10 cellular contexts compared by ENCODE assay signal in genomic region chr14:92922883-92923743, GRCh38. TPM values are rescaled to one million over a fixed set of nuclear protein-coding genes. Genes with fewer than 3 reads are reported as not detected.
DNase-seq lines count a peak whose midpoint lies in the region; ATAC-seq and TF ChIP-seq lines count a peak whose summit lies in the region.
"Had no signal": no experiment of that assay in that cellular context is flagged by ENCODE, and none has a peak within 500 bp of the region (broad histone marks: within the 10 kb centered on the region; RNA-seq: fewer than 3 reads in every experiment).

Gene CHGA, plus strand, starts transcription at chr14:92923150. Its CDS starts 210 bp downstream, at chr14:92923360.

- TF ChIP-seq CTCF in foreskin keratinocyte (conservative IDR thresholded peaks at IDR 0.05) (no peak), ovary (IDR thresholded peaks at IDR 0.05) (no peak)

- H3K4me3 ChIP-seq in ovary: no peak within 1 kb of the TSS
- H3K4me3 ChIP-seq: thoracic aorta had no signal

- intact Hi-C loops in ovary (cut with DNase I): no loop called here

- H3K27me3 ChIP-seq in foreskin keratinocyte (peaks cover 44% of the 10 kb centered on the region), ovary (no peaks in the 10 kb centered on the region)

- DNase-seq in activated CD4-positive, alpha-beta T cell treated with anti-CD3 and anti-CD28 coated beads for 24 hours (ENCODE audit: low read depth in 2 of 2): peak; percentile 13 to 31
- no peak for DNase-seq in activated CD4-positive, alpha-beta T cell treated with anti-CD3 and anti-CD28 coated beads for 1 hour
- DNase-seq in NCI-H524 treated with DMSO at 0.1 percent for 48 hours (lab: John Stamatoyannopoulos, UW) (peak; percentile 54), foreskin keratinocyte (no peak), ovary (peak; percentile 34 to 76 (median 60))
- DNase-seq in activated T-cell treated with anti-CD3 and anti-CD28 coated beads, Interleukin-2, amount 50 U/mL, for 4 hours: peak; percentile 14

- no peak within 1 kb of the TSS for H3K4me3 Mint-ChIP-seq in activated T-cell treated with anti-CD3 and anti-CD28 coated beads, Interleukin-2, amount 50 U/mL, for 4 hours

- 3 to 6% (median 6%) methylated on average over 58 to 86 of the region's 86 CpGs for WGBS in ovary, 3 donors

- H3K27ac ChIP-seq in foreskin keratinocyte (no peak within 1 kb of the TSS), ovary (no peak within 1 kb of the TSS)
- H3K27ac ChIP-seq: thoracic aorta had no signal

- peak; percentile 46 to 72 for ATAC-seq in activated T-cell treated with anti-CD3 and anti-CD28 coated beads, Interleukin-2, amount 50 U/mL, for 4 hours
- ATAC-seq in foreskin keratinocyte (peak; percentile 46), GM19397 (IDR thresholded peaks at IDR 0.05; ENCODE audit: unreplicated experiment) (no peak), GM18505 (IDR thresholded peaks at IDR 0.05; ENCODE audit: unreplicated experiment) (no peak)

- no peak for TF ChIP-seq EP300 in ovary (IDR thresholded peaks at IDR 0.05)

- no peak for TF ChIP-seq POLR2A in ovary (IDR thresholded peaks at IDR 0.05)
- no peak for TF ChIP-seq POLR2A in GM18505 (IDR thresholded peaks at IDR 0.05; ENCODE audit: borderline replicate concordance, extremely low read depth, insufficient read depth, insufficient read length)

- peaks cover 3% of the 10 kb centered on the region for H3K4me1 Mint-ChIP-seq in activated T-cell treated with anti-CD3 and anti-CD28 coated beads, Interleukin-2, amount 50 U/mL, for 4 hours (ENCODE audit: low read depth)

- H3K4me1 ChIP-seq in foreskin keratinocyte (peaks cover 15% of the 10 kb centered on the region), ovary (ENCODE audit: insufficient read depth) (peaks cover 3% of the 10 kb centered on the region)

- H3K36me3 Mint-ChIP-seq in activated T-cell treated with anti-CD3 and anti-CD28 coated beads, Interleukin-2, amount 50 U/mL, for 4 hours (ENCODE audit: insufficient read depth): no peaks in the 10 kb centered on the region

- H3K9me3 ChIP-seq in ovary: no peaks in the 10 kb centered on the region
- H3K9me3 ChIP-seq: thoracic aorta had no signal

- H3K36me3 ChIP-seq in ovary: no peaks in the 10 kb centered on the region
- H3K36me3 ChIP-seq: thoracic aorta had no signal

- H3K9me3 Mint-ChIP-seq in activated T-cell treated with anti-CD3 and anti-CD28 coated beads, Interleukin-2, amount 50 U/mL, for 4 hours: no peaks in the 10 kb centered on the region

- peaks cover 49% of the 10 kb centered on the region for H3K27me3 Mint-ChIP-seq in activated T-cell treated with anti-CD3 and anti-CD28 coated beads, Interleukin-2, amount 50 U/mL, for 4 hours (ENCODE audit: low read depth)

RNA-seq across cellular contexts. Expression of gene CHGA, which starts in this region (rescaled TPM):
- total RNA-seq in activated T-cell treated with anti-CD3 and anti-CD28 coated beads, Interleukin-2, amount 50 U/mL, for 4 hours: under 1 TPM in 1 of 3 donors, not detected in 2; 0.18 TPM
- total RNA-seq in foreskin keratinocyte: not detected in 2 replicates
- polyA plus RNA-seq in foreskin keratinocyte: not detected in 2 replicates
- total RNA-seq in ovary: 1 to 10 TPM in 2 of 7 donors, under 1 TPM in 3, not detected in 2; 0.48 to 1.6 (median 0.69) TPM
- under 1 TPM; 0.13 to 0.15 TPM for polyA plus RNA-seq in ovary
- total RNA-seq: thoracic aorta had no signal
- polyA plus RNA-seq: BJ had no signal

Comparison
In these comparisons a context has a peak if more than half of its experiments do, and no peak if none do; other contexts are left out.
1. DNase-seq: peak in activated CD4-positive, alpha-beta T cell treated with anti-CD3 and anti-CD28 coated beads for 24 hours (2 of 2), NCI-H524 treated with DMSO at 0.1 percent for 48 hours (single experiment) and ovary (5 of 5); none in activated CD4-positive, alpha-beta T cell treated with anti-CD3 and anti-CD28 coated beads for 1 hour (single experiment) and foreskin keratinocyte (0 of 2).
2. Peak in DNase-seq and ATAC-seq in activated T-cell treated with anti-CD3 and anti-CD28 coated beads, Interleukin-2, amount 50 U/mL, for 4 hours; RNA of the gene not detected or under 1 TPM.
3. Peak in ATAC-seq in foreskin keratinocyte; RNA of the gene not detected or under 1 TPM.